Comparison of ENCODE assay signal across 8 cellular contexts in genomic region chrX:150983526-150984163, GRCh38. TPM values are rescaled to one million over a fixed set of nuclear protein-coding genes. Genes with fewer than 3 reads are reported as not detected.
DNase-seq lines count a peak whose midpoint lies in the region; ATAC-seq, FAIRE-seq and TF ChIP-seq lines count a peak whose summit lies in the region.

No MANE protein-coding gene starts in this region.

- CTCF ChIA-PET in CD4-positive, alpha-beta T cell (lab: Charles Lee): no interaction called here

- no peak for FAIRE-seq in bronchial epithelial cell (lab: Jason Lieb, UNC)

- DNase-seq in BE2C: peak; percentile 14
- no peak for DNase-seq in bronchial epithelial cell (ENCODE audit: low read depth)
- DNase-seq in nephron progenitor cell: peak; percentile 21
- DNase-seq in HT-29 (ENCODE audit: low spot score): no peak
- DNase-seq in CD4-positive, alpha-beta T cell: no peak
- no peak for DNase-seq in CD14-positive monocyte (ENCODE audit: low spot score)

- ATAC-seq in GM19372 (IDR thresholded peaks at IDR 0.05; ENCODE audit: low read depth, unreplicated experiment): peak; percentile 18
- peak; percentile 17 for ATAC-seq in HG03342 (IDR thresholded peaks at IDR 0.05; ENCODE audit: unreplicated experiment)
- no peak for ATAC-seq in CD4-positive, alpha-beta T cell (ENCODE audit: poor library complexity)

- no peaks in the 10 kb centered on the region for H3K4me1 ChIP-seq in BE2C

- H3K27ac Mint-ChIP-seq in nephron progenitor cell (no peak overlapping the region), CD14-positive monocyte (no peak overlapping the region)
- H3K27ac Mint-ChIP-seq in CD4-positive, alpha-beta T cell: no peak overlapping the region

- peaks cover 36% of the 10 kb centered on the region for H3K4me1 Mint-ChIP-seq in nephron progenitor cell
- H3K4me1 Mint-ChIP-seq in CD4-positive, alpha-beta T cell (ENCODE audit: low read depth): peaks cover 7% of the 10 kb centered on the region
- peaks cover 19% of the 10 kb centered on the region for H3K4me1 Mint-ChIP-seq in CD14-positive monocyte

- no peaks in the 10 kb centered on the region for H3K27me3 Mint-ChIP-seq in nephron progenitor cell (ENCODE audit: low read depth, poor library complexity)
- H3K27me3 Mint-ChIP-seq in CD4-positive, alpha-beta T cell: peaks cover 17% of the 10 kb centered on the region
- H3K27me3 Mint-ChIP-seq in CD14-positive monocyte (ENCODE audit: low read depth in 3 of 3): peaks cover 0 to 4% (median 4%) of the 10 kb centered on the region in 3 donors

- H3K36me3 ChIP-seq in BE2C (peaks cover 5% of the 10 kb centered on the region; the same call in 1 of the 2 replicates), bronchial epithelial cell (ENCODE audit: control insufficient read depth, insufficient read depth, low read length) (no peaks in the 10 kb centered on the region)

- H3K4me3 Mint-ChIP-seq in nephron progenitor cell (no peak overlapping the region), CD14-positive monocyte (no peak overlapping the region)
- no peak overlapping the region for H3K4me3 Mint-ChIP-seq in CD4-positive, alpha-beta T cell

- intact Hi-C loops in CD4-positive, alpha-beta T cell (cut with DNase I, micrococcal nuclease): loop anchor here (10.0 kb wide), 2 partner anchors 89 to 411 kb away; partner anchors contain the start of genes CD99L2 (in 1 of the 2) and VMA21 (in 1 of the 2)
- intact Hi-C loops in CD14-positive monocyte (cut with micrococcal nuclease): loop anchor here in 1 of 2 donors (10.0 kb wide), 1 partner anchor 79 kb away; no protein-coding TSS in a partner anchor

- TF ChIP-seq CTCF in BE2C (IDR thresholded peaks at IDR 0.05; ENCODE audit: low read depth, low read length): no peak
- TF ChIP-seq CTCF in bronchial epithelial cell (IDR thresholded peaks at IDR 0.05; ENCODE audit: insufficient read depth, low read length, severe bottlenecking): no peak
- TF ChIP-seq CTCF in nephron progenitor cell (IDR thresholded peaks at IDR 0.05): no peak
- no peak for TF ChIP-seq CTCF in CD4-positive, alpha-beta T cell (IDR thresholded peaks at IDR 0.05)
- no peak for TF ChIP-seq CTCF in CD14-positive monocyte (IDR thresholded peaks at IDR 0.05)

- H3K36me3 Mint-ChIP-seq in nephron progenitor cell (ENCODE audit: low read depth): peaks cover 30% of the 10 kb centered on the region
- peaks cover 5% of the 10 kb centered on the region for H3K36me3 Mint-ChIP-seq in CD4-positive, alpha-beta T cell (ENCODE audit: low read depth)
- H3K36me3 Mint-ChIP-seq in CD14-positive monocyte: peaks cover 13 to 16% of the 10 kb centered on the region in 2 donors

- POLR2A ChIA-PET in CD4-positive, alpha-beta T cell (lab: Charles Lee): no interaction called here

- H3K9me3 Mint-ChIP-seq in nephron progenitor cell: peaks cover 49% of the 10 kb centered on the region
- no peaks in the 10 kb centered on the region for H3K9me3 Mint-ChIP-seq in CD4-positive, alpha-beta T cell
- H3K9me3 Mint-ChIP-seq in CD14-positive monocyte: peaks cover 0 to 21% (median 0%) of the 10 kb centered on the region in 7 donors

- no peaks in the 10 kb centered on the region for H3K9me3 ChIP-seq in BE2C
- H3K9me3 ChIP-seq in CD4-positive, alpha-beta T cell (ENCODE audit: control insufficient read depth, low read length): no peaks in the 10 kb centered on the region

- H3K27me3 ChIP-seq in BE2C (no peaks in the 10 kb centered on the region), bronchial epithelial cell (ENCODE audit: control insufficient read depth, insufficient read depth, low read length) (no peaks in the 10 kb centered on the region)
- peaks cover 9% of the 10 kb centered on the region for H3K27me3 ChIP-seq in CD4-positive, alpha-beta T cell (ENCODE audit: control insufficient read depth, insufficient read depth, low read length)

- no peak overlapping the region for H3K27ac ChIP-seq in CD4-positive, alpha-beta T cell (ENCODE audit: low read depth, low read length)

- H3K4me3 ChIP-seq in BE2C (ENCODE audit: low read depth, low read length) (peak overlapping the region; percentile 60), bronchial epithelial cell (ENCODE audit: low read depth, low read length) (peak overlapping the region; percentile 55)

RNA-seq across cellular contexts. Expression of gene HMGB3, which starts 0.5 kb away (rescaled TPM):
- polyA plus RNA-seq in BE2C (2012; ENCODE audit: insufficient read depth, insufficient read length, low read depth): 21.7 TPM
- 46.7 and 74.5 TPM in 2 replicates for total RNA-seq in bronchial epithelial cell
- total RNA-seq in HT-29 (2014; rRNA removed; shearing (Covaris generic)): 26.7 and 33.0 TPM in 2 replicates
- 1 to 10 TPM; 4.0 to 5.4 TPM for total RNA-seq in CD4-positive, alpha-beta T cell
- 1 to 10 TPM; 3.0 to 6.4 TPM for polyA plus RNA-seq in CD14-positive monocyte

Comparison
In these comparisons a context has a peak if more than half of its experiments do, and no peak if none do; other contexts are left out.
1. DNase-seq: peak in BE2C (single experiment) and nephron progenitor cell (single experiment); none in bronchial epithelial cell (single experiment), HT-29 (single experiment), CD4-positive, alpha-beta T cell (0 of 10) and CD14-positive monocyte (single experiment).